Comparison of ENCODE assay signal across 8 cellular contexts in genomic region chr9:27528886-27529315, GRCh38. TPM values are rescaled to one million over a fixed set of nuclear protein-coding genes. Genes with fewer than 3 reads are reported as not detected.
DNase-seq lines count a peak whose midpoint lies in the region; ATAC-seq, FAIRE-seq and TF ChIP-seq lines count a peak whose summit lies in the region.

No MANE protein-coding gene starts in this region.

- ATAC-seq in HG02571 (IDR thresholded peaks at IDR 0.05; ENCODE audit: unreplicated experiment), result peak; percentile 52
- peak; percentile 41 for ATAC-seq in PC-3
- ATAC-seq in activated naive CD4-positive, alpha-beta T cell treated with anti-CD3 and anti-CD28 coated beads, Interleukin-2, amount 50 U/mL, for 72 hours, result peak; percentile 63 to 86

- H3K4ac ChIP-seq in trophoblast cell (ENCODE audit: low read depth, low read length), result peak overlapping the region; percentile 91

- peak overlapping the region; percentile 90 for H4K91ac ChIP-seq in trophoblast cell (ENCODE audit: low read depth, low read length)

- DNase-seq in GM12891 (ENCODE audit: insufficient read length, low spot score) (peak; percentile 46), PC-3 (no peak), cardiac septum (ENCODE audit: low spot score) (peak; percentile 79), trophoblast cell (peak; percentile 84 to 85), NCI-H226 (no peak), cerebellar cortex (ENCODE audit: low spot score) (no peak)
- peak; percentile 54 to 82 for DNase-seq in activated naive CD4-positive, alpha-beta T cell treated with anti-CD3 and anti-CD28 coated beads, Interleukin-2, amount 50 U/mL, for 72 hours (ENCODE audit: low spot score in 2 of 2)

- H3K14ac ChIP-seq in trophoblast cell (ENCODE audit: low read length), result peak overlapping the region; percentile 92

- no peak for TF ChIP-seq CTCF in PC-3 (conservative IDR thresholded peaks at IDR 0.05; ENCODE audit: low read depth, low read length)

- H4K8ac ChIP-seq in trophoblast cell (ENCODE audit: low read depth, low read length), result peak overlapping the region; percentile 52

- H3K27ac ChIP-seq in PC-3 (ENCODE audit: low read length) (no peak overlapping the region), trophoblast cell (ENCODE audit: low read depth, low read length) (peak overlapping the region; percentile 89)

- H3K36me3 ChIP-seq in PC-3 (ENCODE audit: low read depth, low read length), result no peaks in the 10 kb centered on the region
- no peaks in the 10 kb centered on the region for H3K36me3 ChIP-seq in trophoblast cell (ENCODE audit: control insufficient read depth in 1 of 2, insufficient read depth in 2 of 2, low read length in 2 of 2)

- peak overlapping the region; percentile 82 for H2BK12ac ChIP-seq in trophoblast cell (ENCODE audit: low read length)

- peak overlapping the region; percentile 84 for H3K9ac ChIP-seq in PC-3 (ENCODE audit: low read length)
- peak overlapping the region; percentile 87 for H3K9ac ChIP-seq in trophoblast cell (ENCODE audit: low read length)

- H3K9me3 ChIP-seq in PC-3 (ENCODE audit: low read length) (no peaks in the 10 kb centered on the region), trophoblast cell (ENCODE audit: insufficient read depth, low read depth, low read length) (no peaks in the 10 kb centered on the region)

- no peak for FAIRE-seq in GM12891 (lab: Jason Lieb, UNC)

- H2BK120ac ChIP-seq in trophoblast cell (ENCODE audit: insufficient read depth, low read length, poor library complexity), result peak overlapping the region; percentile 95

- intact Hi-C loops in PC-3 (cut with micrococcal nuclease), result loop anchor here (1.0 to 5.0 kb wide), 2 partner anchors 102 to 196 kb away; no protein-coding TSS in a partner anchor
- intact Hi-C loops in cardiac septum (cut with DNase I), result loop anchor here (1.0 to 10.0 kb wide), 2 partner anchors 54 to 196 kb away; no protein-coding TSS in a partner anchor

- H3K18ac ChIP-seq in trophoblast cell (ENCODE audit: low read length), result peak overlapping the region; percentile 94

- H3K4me2 ChIP-seq in PC-3 (ENCODE audit: low read length) (peak overlapping the region; percentile 89), trophoblast cell (ENCODE audit: low read length) (peak overlapping the region; percentile 98)

- H3K79me2 ChIP-seq in PC-3 (ENCODE audit: low read length) (no peaks in the 10 kb centered on the region), trophoblast cell (ENCODE audit: control insufficient read depth, insufficient read depth, low read length, poor library complexity) (peaks cover 9% of the 10 kb centered on the region)

- H3K4me1 ChIP-seq in PC-3 (ENCODE audit: insufficient read depth, low read length) (peaks cover 6% of the 10 kb centered on the region; the same call in 1 of the 2 replicates), trophoblast cell (ENCODE audit: control insufficient read depth in 1 of 2, insufficient read depth in 2 of 2, low read length in 2 of 2) (peaks cover 2 to 12% of the 10 kb centered on the region in 2 experiments)

- peak overlapping the region; percentile 91 for H2AFZ ChIP-seq in PC-3 (ENCODE audit: low read length)
- H2AFZ ChIP-seq in trophoblast cell (ENCODE audit: insufficient read depth, low read length, poor library complexity), result peak overlapping the region; percentile 35

- peak overlapping the region; percentile 80 for H2BK5ac ChIP-seq in trophoblast cell (ENCODE audit: low read depth, low read length, poor library complexity)

- H3K4me3 ChIP-seq in PC-3 (ENCODE audit: low read length) (peak overlapping the region; percentile 82), trophoblast cell (ENCODE audit: low read depth, low read length) (peak overlapping the region; percentile 91)

- peaks cover 20% of the 10 kb centered on the region for H3K79me1 ChIP-seq in trophoblast cell (ENCODE audit: low read length)

- H3K23ac ChIP-seq in trophoblast cell (ENCODE audit: low read length), result no peak overlapping the region

- peaks cover 0 to 5% of the 10 kb centered on the region in 2 donors for H3K36me3 Mint-ChIP-seq in activated naive CD4-positive, alpha-beta T cell treated with anti-CD3 and anti-CD28 coated beads, Interleukin-2, amount 50 U/mL, for 72 hours

- no peaks in the 10 kb centered on the region for H3K9me2 ChIP-seq in PC-3 (replicated peaks; ENCODE audit: low read length)

- no peaks in the 10 kb centered on the region for H3K9me3 Mint-ChIP-seq in activated naive CD4-positive, alpha-beta T cell treated with anti-CD3 and anti-CD28 coated beads, Interleukin-2, amount 50 U/mL, for 72 hours

- WGBS in trophoblast cell (ENCODE audit: extremely low coverage, insufficient coverage, insufficient read length), result no CpG with 5 or more reads among the region's 25 CpGs

- no peaks in the 10 kb centered on the region for H3K27me3 ChIP-seq in PC-3 (ENCODE audit: low read length)
- no peaks in the 10 kb centered on the region for H3K27me3 ChIP-seq in trophoblast cell (ENCODE audit: insufficient read depth, low read length)

- peak overlapping the region; percentile 77 to 82 for H3K27ac Mint-ChIP-seq in activated naive CD4-positive, alpha-beta T cell treated with anti-CD3 and anti-CD28 coated beads, Interleukin-2, amount 50 U/mL, for 72 hours

- CTCF ChIA-PET in PC-3 (lab: Charles Lee), result interaction anchor here (1.0 kb wide), 1 partner anchor 195 kb away, joined by 9 read pairs; no protein-coding TSS in a partner anchor

- TF ChIP-seq POLR2A in GM12891 (IDR thresholded peaks at IDR 0.05; ENCODE audit: low read depth, low read length), result no peak

- BruUV-seq in PC-3 (replicated peaks; lab: Mats Ljungman, UMichigan), result TSS peak; percentile 23

- H2AK5ac ChIP-seq in trophoblast cell (ENCODE audit: low read length), result peak overlapping the region; percentile 70

- H4K12ac ChIP-seq in trophoblast cell (ENCODE audit: low read depth, low read length), result peak overlapping the region; percentile 92

- H3F3A ChIP-seq in PC-3 (ENCODE audit: low read length, unreplicated experiment), result no peaks in the 10 kb centered on the region

- POLR2A ChIA-PET in PC-3 (lab: Charles Lee; ENCODE audit: unreplicated experiment), result no interaction called here

- H4K20me1 ChIP-seq in PC-3 (ENCODE audit: low read length), result no peaks in the 10 kb centered on the region

TF ChIP-seq in GM12891, 5 proteins besides CTCF, POLR2A, EP300 and RAD21:
- TF ChIP-seq TAF1 (IDR thresholded peaks at IDR 0.05; ENCODE audit: low read depth, low read length) (no peak), SPI1 (IDR thresholded peaks at IDR 0.05; ENCODE audit: low read depth, low read length) (no peak), PAX5 (IDR thresholded peaks at IDR 0.05; ENCODE audit: insufficient read depth, low read length, severe bottlenecking) (no peak), POU2F2 (IDR thresholded peaks at IDR 0.05; ENCODE audit: low read depth, low read length) (no peak), POLR2AphosphoS5 (IDR thresholded peaks at IDR 0.05; ENCODE audit: low read depth, low read length) (no peak)

RNA-seq across cellular contexts. Expression of gene MOB3B, which starts 0.7 kb away (rescaled TPM):
- polyA plus RNA-seq in GM12891 (2012; ENCODE audit: low read depth, missing spikeins), result 0.36 TPM
- total RNA-seq in PC-3 (2014; rRNA removed) (2.6 TPM in 2 replicates), cardiac septum (0.51 TPM)
- total RNA-seq in activated naive CD4-positive, alpha-beta T cell treated with anti-CD3 and anti-CD28 coated beads, Interleukin-2, amount 50 U/mL, for 72 hours, result 1 to 10 TPM; 1.3 to 2.3 TPM
- 24.9 and 25.0 TPM in 2 replicates for polyA plus RNA-seq in trophoblast cell (2013)

RNA-seq across cellular contexts. Expression of gene IFNK, which starts 4.8 kb away (rescaled TPM):
- not detected for polyA plus RNA-seq in GM12891 (2012; ENCODE audit: low read depth, missing spikeins)
- total RNA-seq in PC-3 (2014; rRNA removed) (not detected in 2 replicates), cardiac septum (not detected)
- not detected for total RNA-seq in activated naive CD4-positive, alpha-beta T cell treated with anti-CD3 and anti-CD28 coated beads, Interleukin-2, amount 50 U/mL, for 72 hours
- polyA plus RNA-seq in trophoblast cell (2013), result not detected in 2 replicates

RNA-seq across cellular contexts. Expression of gene C9orf72, which starts 44.4 kb away (rescaled TPM):
- 3.2 TPM for polyA plus RNA-seq in GM12891 (2012; ENCODE audit: low read depth, missing spikeins)
- 7.9 and 10.4 TPM in 2 replicates for total RNA-seq in PC-3 (2014; rRNA removed)
- 10 to 100 TPM; 13.9 to 19.6 TPM for total RNA-seq in activated naive CD4-positive, alpha-beta T cell treated with anti-CD3 and anti-CD28 coated beads, Interleukin-2, amount 50 U/mL, for 72 hours
- 11.4 TPM for total RNA-seq in cardiac septum
- 6.4 and 6.8 TPM in 2 replicates for polyA plus RNA-seq in trophoblast cell (2013)

Comparison
In these comparisons a context has a peak if more than half of its experiments do, and no peak if none do; other contexts are left out.
1. DNase-seq: peak in GM12891 (single experiment), activated naive CD4-positive, alpha-beta T cell treated with anti-CD3 and anti-CD28 coated beads, Interleukin-2, amount 50 U/mL, for 72 hours (2 of 2), cardiac septum (single experiment) and trophoblast cell (2 of 2); none in PC-3 (single experiment), NCI-H226 (single experiment) and cerebellar cortex (single experiment).
2. Peak in every context shown above with its lines, with median percentiles within 50 percentile points of each other: ATAC-seq.